19 cellular contexts compared by ENCODE assay signal in the genomic region with DNA sequence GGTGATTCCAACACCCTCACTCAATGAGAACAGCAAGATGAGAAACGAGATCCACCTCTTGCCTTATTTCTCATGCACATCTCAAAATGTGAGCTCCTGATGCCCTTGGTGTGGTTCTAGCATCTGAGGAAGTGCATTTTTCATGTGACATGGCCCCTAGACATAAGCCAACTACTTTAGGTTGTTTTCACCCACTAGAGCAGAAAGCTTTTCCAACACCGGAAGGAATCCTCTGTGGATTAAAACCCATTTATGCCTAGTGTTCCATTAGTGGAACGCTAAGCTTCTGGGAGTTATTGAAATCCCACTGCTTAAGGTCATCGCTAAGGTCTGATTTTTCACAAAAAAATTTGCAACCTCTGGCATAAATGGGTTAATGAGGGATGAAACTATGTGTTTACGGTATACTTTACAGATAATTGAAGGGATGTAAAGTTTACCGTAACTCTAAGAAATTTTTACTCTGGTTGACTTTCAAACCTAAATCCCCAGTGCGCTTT. TPM values are rescaled to one million over a fixed set of nuclear protein-coding genes. Genes with fewer than 3 reads are reported as not detected.
"Had no signal": no experiment of that assay in that cellular context is flagged by ENCODE, and none has a peak within 500 bp of the region (broad histone marks: within the 10 kb centered on the region; RNA-seq: fewer than 3 reads in every experiment).

No MANE protein-coding gene starts in this region.

- H3K4me1 ChIP-seq: left ventricle myocardium inferior, right atrium auricular region, stomach, testis, thyroid gland had no signal

- H3K4me2 ChIP-seq: smooth muscle cell had no signal

- ATAC-seq: naive thymus-derived CD4-positive, alpha-beta T cell; natural killer cell treated with Interleukin-12 subunit alpha and Interleukin-12 subunit beta and Interleukin-15 and Interleukin-18, amount 100 ng/mL, for 72 hours; stimulated activated naive B cell treated with anti-CD40 and anti-IgM and Interleukin-4, amounts not matched to agents 10 μg/mL and 1 μg/mL and 100 μg/mL, for 72 hours; stimulated activated naive CD8-positive, alpha-beta T cell treated with anti-CD3 and anti-CD28 coated beads, Interleukin-15, Interleukin-2, amounts not matched to agents 100 U/mL and 50 U/mL, for 24 hours had no signal

- H3K27ac ChIP-seq: left ventricle myocardium inferior, ovary, right atrium auricular region, stomach, testis, thyroid gland, vagina had no signal

- H3K9me3 ChIP-seq: left ventricle myocardium inferior, ovary, right atrium auricular region, right lobe of liver, stomach, testis, thyroid gland, vagina had no signal

- H3K27me3 ChIP-seq: ovary, right atrium auricular region, right lobe of liver, testis, thyroid gland, vagina had no signal

- H3K4me3 ChIP-seq: left ventricle myocardium inferior, lung, ovary, right atrium auricular region, right lobe of liver, smooth muscle cell, stomach, testis, thyroid gland, vagina had no signal

- DNase-seq: left ventricle myocardium inferior; mesendoderm; naive thymus-derived CD4-positive, alpha-beta T cell; ovary; right lobe of liver; stimulated activated CD4-positive, alpha-beta T cell treated with anti-CD3 and anti-CD28 coated beads, Interleukin-2, amount 100 ng/mL, for 24 hours; stimulated activated CD4-positive, alpha-beta T cell treated with anti-CD3 and anti-CD28 coated beads, Interleukin-4, amount 100 ng/mL, for 1 hour; stimulated activated naive B cell treated with anti-CD40 and anti-IgM and Interleukin-4, amounts not matched to agents 10 μg/mL and 1 μg/mL and 100 μg/mL, for 72 hours; stimulated activated naive CD8-positive, alpha-beta T cell treated with anti-CD3 and anti-CD28 coated beads, Interleukin-15, Interleukin-2, amounts not matched to agents 100 U/mL and 50 U/mL, for 24 hours; stomach; testis; thyroid gland had no signal

- H3K36me3 ChIP-seq: left ventricle myocardium inferior, ovary, right atrium auricular region, right lobe of liver, stomach, thyroid gland, vagina had no signal

RNA-seq across cellular contexts. Expression of a gene that starts 24.0 kb away (rescaled TPM):
- total RNA-seq: left ventricle myocardium inferior; natural killer cell treated with Interleukin-12 subunit alpha and Interleukin-12 subunit beta and Interleukin-15 and Interleukin-18, amount 100 ng/mL, for 72 hours; progenitor cell of endocrine pancreas; pulmonary artery endothelial cell; right lobe of liver; stomach had no signal
- polyA plus RNA-seq: naive thymus-derived CD4-positive, alpha-beta T cell; ovary had no signal
